Comparison of ENCODE assay signal across 1 cellular context in genomic region chr1:234478481-234479309, GRCh38.
TF ChIP-seq lines count a peak whose summit lies in the region.

A gene with protein sequence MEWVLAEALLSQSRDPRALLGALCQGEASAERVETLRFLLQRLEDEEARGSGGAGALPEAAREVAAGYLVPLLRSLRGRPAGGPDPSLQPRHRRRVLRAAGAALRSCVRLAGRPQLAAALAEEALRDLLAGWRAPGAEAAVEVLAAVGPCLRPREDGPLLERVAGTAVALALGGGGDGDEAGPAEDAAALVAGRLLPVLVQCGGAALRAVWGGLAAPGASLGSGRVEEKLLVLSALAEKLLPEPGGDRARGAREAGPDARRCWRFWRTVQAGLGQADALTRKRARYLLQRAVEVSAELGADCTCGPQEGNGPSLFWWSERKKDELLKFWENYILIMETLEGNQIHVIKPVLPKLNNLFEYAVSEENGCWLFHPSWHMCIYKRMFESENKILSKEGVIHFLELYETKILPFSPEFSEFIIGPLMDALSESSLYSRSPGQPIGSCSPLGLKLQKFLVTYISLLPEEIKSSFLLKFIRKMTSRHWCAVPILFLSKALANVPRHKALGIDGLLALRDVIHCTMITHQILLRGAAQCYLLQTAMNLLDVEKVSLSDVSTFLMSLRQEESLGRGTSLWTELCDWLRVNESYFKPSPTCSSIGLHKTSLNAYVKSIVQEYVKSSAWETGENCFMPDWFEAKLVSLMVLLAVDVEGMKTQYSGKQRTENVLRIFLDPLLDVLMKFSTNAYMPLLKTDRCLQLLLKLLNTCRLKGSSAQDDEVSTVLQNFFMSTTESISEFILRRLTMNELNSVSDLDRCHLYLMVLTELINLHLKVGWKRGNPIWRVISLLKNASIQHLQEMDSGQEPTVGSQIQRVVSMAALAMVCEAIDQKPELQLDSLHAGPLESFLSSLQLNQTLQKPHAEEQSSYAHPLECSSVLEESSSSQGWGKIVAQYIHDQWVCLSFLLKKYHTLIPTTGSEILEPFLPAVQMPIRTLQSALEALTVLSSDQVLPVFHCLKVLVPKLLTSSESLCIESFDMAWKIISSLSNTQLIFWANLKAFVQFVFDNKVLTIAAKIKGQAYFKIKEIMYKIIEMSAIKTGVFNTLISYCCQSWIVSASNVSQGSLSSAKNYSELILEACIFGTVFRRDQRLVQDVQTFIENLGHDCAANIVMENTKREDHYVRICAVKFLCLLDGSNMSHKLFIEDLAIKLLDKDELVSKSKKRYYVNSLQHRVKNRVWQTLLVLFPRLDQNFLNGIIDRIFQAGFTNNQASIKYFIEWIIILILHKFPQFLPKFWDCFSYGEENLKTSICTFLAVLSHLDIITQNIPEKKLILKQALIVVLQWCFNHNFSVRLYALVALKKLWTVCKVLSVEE (N-terminal part only) (minus strand): TSS chr1:234479179. CDS start chr1:234479103, 76 bp downstream.

TF ChIP-seq in HepG2, 621 proteins besides CTCF, POLR2A, EP300 and RAD21 (continued from another document and continues in another):
- peak; percentile 14; the same call in 1 of the 2 replicates for TF ChIP-seq ARID5B (CRISPR knock-in tag; IDR thresholded peaks at IDR 0.05)
- TF ChIP-seq USF2 (IDR thresholded peaks at IDR 0.05; ENCODE audit: low read depth, low read length) = no peak
- TF ChIP-seq USF2 (CRISPR knock-in tag; IDR thresholded peaks at IDR 0.05; ENCODE audit: borderline replicate concordance) = no peak
- peak; percentile 72 for TF ChIP-seq AGO2 (optimal IDR thresholded peaks at IDR 0.05; ENCODE audit: low read depth, low read length)
- peak; percentile 77; the same call in 1 of the 2 replicates for TF ChIP-seq ZFX (CRISPR knock-in tag; IDR thresholded peaks at IDR 0.05; ENCODE audit: low read depth)
- no peak for TF ChIP-seq ZNF232 (CRISPR knock-in tag; IDR thresholded peaks at IDR 0.05; ENCODE audit: borderline replicate concordance)
- no peak for TF ChIP-seq MEIS1 (CRISPR knock-in tag; IDR thresholded peaks at IDR 0.05; ENCODE audit: borderline replicate concordance)
- TF ChIP-seq MEIS2 (CRISPR knock-in tag; IDR thresholded peaks at IDR 0.05) = peak; percentile 50; the same call in 1 of the 2 replicates
- TF ChIP-seq ZNF430 (CRISPR knock-in tag; IDR thresholded peaks at IDR 0.05) = no peak
- no peak for TF ChIP-seq ZNF180 (CRISPR knock-in tag; IDR thresholded peaks at IDR 0.05; ENCODE audit: borderline replicate concordance, low read depth)
- TF ChIP-seq, protein P1, sequence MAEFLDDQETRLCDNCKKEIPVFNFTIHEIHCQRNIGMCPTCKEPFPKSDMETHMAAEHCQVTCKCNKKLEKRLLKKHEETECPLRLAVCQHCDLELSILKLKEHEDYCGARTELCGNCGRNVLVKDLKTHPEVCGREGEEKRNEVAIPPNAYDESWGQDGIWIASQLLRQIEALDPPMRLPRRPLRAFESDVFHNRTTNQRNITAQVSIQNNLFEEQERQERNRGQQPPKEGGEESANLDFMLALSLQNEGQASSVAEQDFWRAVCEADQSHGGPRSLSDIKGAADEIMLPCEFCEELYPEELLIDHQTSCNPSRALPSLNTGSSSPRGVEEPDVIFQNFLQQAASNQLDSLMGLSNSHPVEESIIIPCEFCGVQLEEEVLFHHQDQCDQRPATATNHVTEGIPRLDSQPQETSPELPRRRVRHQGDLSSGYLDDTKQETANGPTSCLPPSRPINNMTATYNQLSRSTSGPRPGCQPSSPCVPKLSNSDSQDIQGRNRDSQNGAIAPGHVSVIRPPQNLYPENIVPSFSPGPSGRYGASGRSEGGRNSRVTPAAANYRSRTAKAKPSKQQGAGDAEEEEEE (CRISPR knock-in tag; IDR thresholded peaks at IDR 0.05; ENCODE audit: borderline replicate concordance) = no peak
- no peak for TF ChIP-seq ZNF674 (CRISPR knock-in tag; IDR thresholded peaks at IDR 0.05; ENCODE audit: low read depth)
- TF ChIP-seq SIN3B (IDR thresholded peaks at IDR 0.05; ENCODE audit: low read length) = no peak
- no peak for TF ChIP-seq HNRNPK (IDR thresholded peaks at IDR 0.05; ENCODE audit: low read depth, low read length, poor library complexity, severe bottlenecking)
- TF ChIP-seq ZNF589 (CRISPR knock-in tag; conservative IDR thresholded peaks at IDR 0.05) = 0 out of 2 replicates have a peak, but pooled peaks have one; percentile 69
- no peak for TF ChIP-seq MIER2 (CRISPR knock-in tag; IDR thresholded peaks at IDR 0.05)
- TF ChIP-seq ZFAT (CRISPR knock-in tag; conservative IDR thresholded peaks at IDR 0.05) = no peak
- TF ChIP-seq MED8 (CRISPR knock-in tag; IDR thresholded peaks at IDR 0.05; ENCODE audit: insufficient replicate concordance) = peak; percentile 42
- TF ChIP-seq TMF1 (CRISPR knock-in tag; IDR thresholded peaks at IDR 0.05; ENCODE audit: low read depth) = peak; percentile 89
- 0 out of 2 replicates have a peak, but pooled peaks have one; percentile 36 for TF ChIP-seq BRCA1 (CRISPR knock-in tag; IDR thresholded peaks at IDR 0.05)
- no peak for TF ChIP-seq NFKB2 (CRISPR knock-in tag; IDR thresholded peaks at IDR 0.05; ENCODE audit: borderline replicate concordance)
- TF ChIP-seq ZNF44 (CRISPR knock-in tag; IDR thresholded peaks at IDR 0.05) = no peak
- TF ChIP-seq, protein P2, sequence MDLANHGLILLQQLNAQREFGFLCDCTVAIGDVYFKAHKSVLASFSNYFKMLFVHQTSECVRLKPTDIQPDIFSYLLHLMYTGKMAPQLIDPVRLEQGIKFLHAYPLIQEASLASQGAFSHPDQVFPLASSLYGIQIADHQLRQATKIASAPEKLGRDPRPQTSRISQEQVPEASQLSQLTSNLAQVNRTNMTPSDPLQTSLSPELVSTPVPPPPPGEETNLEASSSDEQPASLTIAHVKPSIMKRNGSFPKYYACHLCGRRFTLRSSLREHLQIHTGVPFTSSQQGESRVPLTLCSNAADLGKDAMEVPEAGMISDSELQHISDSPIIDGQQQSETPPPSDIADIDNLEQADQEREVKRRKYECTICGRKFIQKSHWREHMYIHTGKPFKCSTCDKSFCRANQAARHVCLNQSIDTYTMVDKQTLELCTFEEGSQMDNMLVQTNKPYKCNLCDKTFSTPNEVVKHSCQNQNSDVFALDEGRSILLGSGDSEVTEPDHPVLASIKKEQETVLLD (CRISPR knock-in tag; IDR thresholded peaks at IDR 0.05; ENCODE audit: low read depth) = no peak; the same call in 1 of the 2 replicates
- no peak for TF ChIP-seq GTF3A (CRISPR knock-in tag; conservative IDR thresholded peaks at IDR 0.05)
- no peak for TF ChIP-seq MBNL3 (CRISPR knock-in tag; conservative IDR thresholded peaks at IDR 0.05)
- TF ChIP-seq TBX2 (CRISPR knock-in tag; IDR thresholded peaks at IDR 0.05; ENCODE audit: borderline replicate concordance) = peak; percentile 53; the same call in 1 of the 2 replicates
- TF ChIP-seq ZNF580 (CRISPR knock-in tag; IDR thresholded peaks at IDR 0.05; ENCODE audit: borderline replicate concordance, low read depth) = no peak
- TF ChIP-seq ZFP36L1 (CRISPR knock-in tag; IDR thresholded peaks at IDR 0.05) = no peak
- no peak for TF ChIP-seq CREBL2 (CRISPR knock-in tag; IDR thresholded peaks at IDR 0.05; ENCODE audit: borderline replicate concordance)
- no peak for TF ChIP-seq GTF2F1 (IDR thresholded peaks at IDR 0.05; ENCODE audit: low read length)
- TF ChIP-seq, protein P3, sequence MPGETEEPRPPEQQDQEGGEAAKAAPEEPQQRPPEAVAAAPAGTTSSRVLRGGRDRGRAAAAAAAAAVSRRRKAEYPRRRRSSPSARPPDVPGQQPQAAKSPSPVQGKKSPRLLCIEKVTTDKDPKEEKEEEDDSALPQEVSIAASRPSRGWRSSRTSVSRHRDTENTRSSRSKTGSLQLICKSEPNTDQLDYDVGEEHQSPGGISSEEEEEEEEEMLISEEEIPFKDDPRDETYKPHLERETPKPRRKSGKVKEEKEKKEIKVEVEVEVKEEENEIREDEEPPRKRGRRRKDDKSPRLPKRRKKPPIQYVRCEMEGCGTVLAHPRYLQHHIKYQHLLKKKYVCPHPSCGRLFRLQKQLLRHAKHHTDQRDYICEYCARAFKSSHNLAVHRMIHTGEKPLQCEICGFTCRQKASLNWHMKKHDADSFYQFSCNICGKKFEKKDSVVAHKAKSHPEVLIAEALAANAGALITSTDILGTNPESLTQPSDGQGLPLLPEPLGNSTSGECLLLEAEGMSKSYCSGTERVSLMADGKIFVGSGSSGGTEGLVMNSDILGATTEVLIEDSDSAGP (CRISPR knock-in tag; IDR thresholded peaks at IDR 0.05; ENCODE audit: borderline replicate concordance) = peak; percentile 85; the same call in 1 of the 2 replicates
- TF ChIP-seq HCFC1 (IDR thresholded peaks at IDR 0.05; ENCODE audit: low read depth, low read length) = no peak
- no peak for TF ChIP-seq ZBTB37 (CRISPR knock-in tag; IDR thresholded peaks at IDR 0.05)
